ENCODE assay signal across 1 cellular context in genomic region chr20:24971702-24972101, GRCh38.
TF ChIP-seq lines count a peak whose summit lies in the region.

No MANE protein-coding gene starts in this region.

TF ChIP-seq in H1, 55 proteins besides CTCF, POLR2A, EP300 and RAD21:
- TF ChIP-seq CEBPB (IDR thresholded peaks at IDR 0.05; ENCODE audit: low read depth, low read length): no peak
- TF ChIP-seq YY1 (IDR thresholded peaks at IDR 0.05; ENCODE audit: low read depth, low read length): no peak
- TF ChIP-seq RFX5 (IDR thresholded peaks at IDR 0.05; ENCODE audit: borderline replicate concordance, low read depth, low read length): no peak
- TF ChIP-seq CHD7 (IDR thresholded peaks at IDR 0.05; ENCODE audit: insufficient replicate concordance, low read length): no peak
- TF ChIP-seq, protein P1, sequence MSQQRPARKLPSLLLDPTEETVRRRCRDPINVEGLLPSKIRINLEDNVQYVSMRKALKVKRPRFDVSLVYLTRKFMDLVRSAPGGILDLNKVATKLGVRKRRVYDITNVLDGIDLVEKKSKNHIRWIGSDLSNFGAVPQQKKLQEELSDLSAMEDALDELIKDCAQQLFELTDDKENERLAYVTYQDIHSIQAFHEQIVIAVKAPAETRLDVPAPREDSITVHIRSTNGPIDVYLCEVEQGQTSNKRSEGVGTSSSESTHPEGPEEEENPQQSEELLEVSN (IDR thresholded peaks at IDR 0.05): no peak
TF ChIP-seq in H1: peak in this region for 0.
